ENCODE assay signal across 18 cellular contexts in the genomic region with DNA sequence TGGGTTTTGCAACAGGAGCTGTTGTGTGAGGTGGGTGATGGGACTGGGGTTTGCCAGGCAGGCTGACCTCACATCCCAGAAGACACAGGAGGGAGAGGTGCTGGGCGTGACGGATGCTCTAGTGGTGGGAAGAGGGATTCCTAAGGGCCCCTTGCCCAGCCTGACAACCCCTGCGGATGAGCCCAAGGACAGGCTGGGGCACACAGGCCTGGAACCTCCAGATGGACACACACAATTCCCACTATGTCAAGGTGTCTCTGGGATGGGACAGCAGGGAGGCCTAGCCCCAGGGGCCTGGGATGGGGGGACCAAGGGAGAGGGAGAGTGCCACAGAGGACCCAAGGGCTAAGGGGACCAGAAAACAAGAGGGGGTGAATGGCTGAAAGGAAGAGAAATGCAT.
DNase-seq lines count a peak whose midpoint lies in the region; ATAC-seq, FAIRE-seq and TF ChIP-seq lines count a peak whose summit lies in the region.
"Had no signal": no experiment of that assay in that cellular context is flagged by ENCODE, and none has a peak within 500 bp of the region (broad histone marks: within the 10 kb centered on the region; RNA-seq: fewer than 3 reads in every experiment).

No MANE protein-coding gene starts in this region.

- no peaks in the 10 kb centered on the region for H4K20me1 ChIP-seq in H1 (replicated peaks in 1 of 2; ENCODE audit: control insufficient read depth in 1 of 2, insufficient read depth in 2 of 2, low read length in 2 of 2)
- H4K20me1 ChIP-seq: BLaER1 had no signal

- H3K4me2 ChIP-seq in H1 (ENCODE audit: insufficient read depth in 1 of 2, low read depth in 2 of 2, low read length in 2 of 2): no peak overlapping the region
- no peak overlapping the region for H3K4me2 ChIP-seq in neuronal stem cell (ENCODE audit: insufficient read depth, low read length, poor library complexity, severe bottlenecking)
- H3K4me2 ChIP-seq: BLaER1 had no signal

- H2AFZ ChIP-seq in H1 (ENCODE audit: low read length): no peak overlapping the region
- no peak overlapping the region for H2AFZ ChIP-seq in neuronal stem cell (ENCODE audit: low read length)
- H2AFZ ChIP-seq: GM23248 had no signal

- no peaks in the 10 kb centered on the region for H3K36me3 Mint-ChIP-seq in stimulated activated memory B cell treated with anti-CD40 and anti-IgM and Interleukin-4, amounts not matched to agents 10 μg/mL and 1 μg/mL and 100 μg/mL, for 72 hours
- H3K36me3 Mint-ChIP-seq in immature natural killer cell: no peaks in the 10 kb centered on the region
- H3K36me3 Mint-ChIP-seq: CD4-positive, CD25-positive, alpha-beta regulatory T cell had no signal

- no peaks in the 10 kb centered on the region for H3K79me2 ChIP-seq in H1 (ENCODE audit: control insufficient read depth in 1 of 2, insufficient read depth in 2 of 2, low read length in 2 of 2)

- FAIRE-seq in H1 (lab: Jason Lieb, UNC): no peak
- FAIRE-seq: G401.6, GM12891, HepG2, HTR-8/SVneo had no signal

- no peak for TF ChIP-seq EP300 in H1 (IDR thresholded peaks at IDR 0.05; ENCODE audit: borderline replicate concordance in 1 of 2, low read depth in 2 of 2, low read length in 2 of 2)

- peak; percentile 17 for DNase-seq in activated effector memory CD4-positive, alpha-beta T cell treated with anti-CD3 and anti-CD28 coated beads, Interleukin-2, amount 50 U/mL, for 16 hours
- no peak for DNase-seq in activated effector memory CD4-positive, alpha-beta T cell treated with Interleukin-2 at 50 U/mL for 16 hours
- no peak for DNase-seq in H1 (ENCODE audit: low read depth in 1 of 2, low spot score in 2 of 2)
- DNase-seq in neuronal stem cell (ENCODE audit: low spot score): no peak
- no peak for DNase-seq in immature natural killer cell
- no peak for DNase-seq in AML-193 (lab: John Stamatoyannopoulos, UW)
- DNase-seq: CD4-positive, CD25-positive, alpha-beta regulatory T cell; DMS153; DMS79 treated with DMSO at 0.1 percent for 48 hours; EL; GM23248 had no signal

- 94% methylated on average over 2 of the region's 3 CpGs; no CpG with 5 or more reads in 1 of the 2 experiments for WGBS in H1 (ENCODE audit: extremely low coverage in 1 of 2, insufficient coverage in 1 of 2, insufficient read length in 1 of 2, insufficient replicate concordance in 2 of 2, low coverage in 1 of 2, low lambda C conversion rate in 2 of 2, missing lambda C conversion rate in 1 of 2), 2 experiments
- whole genome bisulfite sequencing in neuronal stem cell (ENCODE audit: extremely low coverage in 2 of 2, insufficient read length in 2 of 2, insufficient replicate concordance in 1 of 2), 2 donors: no CpG with 5 or more reads among the region's 3 CpGs

- no peak overlapping the region for H3K27ac ChIP-seq in H1 (ENCODE audit: low read depth, low read length)
- no peak overlapping the region for H3K27ac ChIP-seq in neuronal stem cell (replicated peaks; ENCODE audit: low read length)
- H3K27ac ChIP-seq: 22Rv1, BLaER1, GM23248 had no signal

- H2BK20ac ChIP-seq in H1 (ENCODE audit: low read length): peak overlapping the region; percentile 34; the same call in 1 of the 2 replicates

- H2BK15ac ChIP-seq in H1 (ENCODE audit: low read length) (no peak overlapping the region), neuronal stem cell (ENCODE audit: low read length) (no peak overlapping the region)

- H2BK12ac ChIP-seq in H1 (ENCODE audit: low read depth, low read length) (peak overlapping the region; percentile 92; the same call in 1 of the 2 replicates), neuronal stem cell (ENCODE audit: low read length) (no peak overlapping the region)

- peak overlapping the region; percentile 15 for H2BK120ac ChIP-seq in H1 (replicated peaks; ENCODE audit: low read depth, low read length)
- no peak overlapping the region for H2BK120ac ChIP-seq in neuronal stem cell (ENCODE audit: low read depth, low read length)

- H3K9ac ChIP-seq in H1 (replicated peaks in 1 of 4; ENCODE audit: extremely low read depth in 1 of 4, low read depth in 3 of 4, low read length in 3 of 4): no peak overlapping the region
- H3K9ac ChIP-seq in neuronal stem cell (ENCODE audit: low read depth, low read length, poor library complexity): no peak overlapping the region
- H3K9ac ChIP-seq: BLaER1, GM23248 had no signal

- H3K4me3 Mint-ChIP-seq in stimulated activated memory B cell treated with anti-CD40 and anti-IgM and Interleukin-4, amounts not matched to agents 10 μg/mL and 1 μg/mL and 100 μg/mL, for 72 hours: no peak overlapping the region
- H3K4me3 Mint-ChIP-seq in immature natural killer cell: no peak overlapping the region
- H3K4me3 Mint-ChIP-seq: CD4-positive, CD25-positive, alpha-beta regulatory T cell had no signal

- H3K4me1 Mint-ChIP-seq in stimulated activated memory B cell treated with anti-CD40 and anti-IgM and Interleukin-4, amounts not matched to agents 10 μg/mL and 1 μg/mL and 100 μg/mL, for 72 hours: no peaks in the 10 kb centered on the region
- no peaks in the 10 kb centered on the region for H3K4me1 Mint-ChIP-seq in immature natural killer cell

- peaks cover 5 to 22% (median 13%) of the 10 kb centered on the region in 4 experiments for H3K4me1 ChIP-seq in H1 (replicated peaks in 1 of 4; ENCODE audit: control insufficient read depth in 3 of 4, insufficient read depth in 4 of 4, low read length in 3 of 4)
- peaks cover 0 to 4% of the 10 kb centered on the region in 2 donors for H3K4me1 ChIP-seq in neuronal stem cell (ENCODE audit: control insufficient read depth in 2 of 2, insufficient read depth in 1 of 2, low read depth in 1 of 2, low read length in 2 of 2)
- H3K4me1 ChIP-seq: BLaER1 had no signal

- no peak overlapping the region for H3K14ac ChIP-seq in H1 (ENCODE audit: insufficient read length)
- no peak overlapping the region for H3K14ac ChIP-seq in neuronal stem cell (ENCODE audit: low read length)

- H3K27me3 ChIP-seq in H1 (replicated peaks in 1 of 4; ENCODE audit: control insufficient read depth in 3 of 4, extremely low read depth in 1 of 4, insufficient read depth in 3 of 4, low read length in 3 of 4) (no peaks in the 10 kb centered on the region), neuronal stem cell (ENCODE audit: control insufficient read depth in 3 of 3, insufficient read depth in 3 of 3, low read depth in 1 of 3, low read length in 3 of 3) (no peaks in the 10 kb centered on the region)
- H3K27me3 ChIP-seq: BLaER1 had no signal

- peaks cover 12% of the 10 kb centered on the region for H3K9me3 Mint-ChIP-seq in stimulated activated memory B cell treated with anti-CD40 and anti-IgM and Interleukin-4, amounts not matched to agents 10 μg/mL and 1 μg/mL and 100 μg/mL, for 72 hours
- H3K9me3 Mint-ChIP-seq in immature natural killer cell: no peaks in the 10 kb centered on the region
- H3K9me3 Mint-ChIP-seq: CD4-positive, CD25-positive, alpha-beta regulatory T cell had no signal

- no peak overlapping the region for H4K5ac ChIP-seq in H1 (ENCODE audit: insufficient read length, low read depth, low read length)

- no peaks in the 10 kb centered on the region for H3K23me2 ChIP-seq in H1 (ENCODE audit: low read depth, low read length)

- no peak overlapping the region for H3K18ac ChIP-seq in H1 (ENCODE audit: extremely low read depth, low read length)
- peak overlapping the region; percentile 13 for H3K18ac ChIP-seq in neuronal stem cell (ENCODE audit: low read length)

- H4K8ac ChIP-seq in H1 (ENCODE audit: extremely low read depth, insufficient read depth, low read length) (no peak overlapping the region; the same call in 1 of the 2 replicates), neuronal stem cell (ENCODE audit: low read depth, low read length) (no peak overlapping the region)

- H3K9me3 ChIP-seq in H1 (ENCODE audit: insufficient read depth in 2 of 2, low read depth in 1 of 2, low read length in 1 of 2) (no peaks in the 10 kb centered on the region), neuronal stem cell (replicated peaks in 1 of 2; ENCODE audit: control insufficient read depth in 2 of 2, insufficient read depth in 1 of 2, low read depth in 1 of 2, low read length in 2 of 2) (no peaks in the 10 kb centered on the region)
- H3K9me3 ChIP-seq: BLaER1 had no signal

- H3K27me3 Mint-ChIP-seq in stimulated activated memory B cell treated with anti-CD40 and anti-IgM and Interleukin-4, amounts not matched to agents 10 μg/mL and 1 μg/mL and 100 μg/mL, for 72 hours: no peaks in the 10 kb centered on the region
- H3K27me3 Mint-ChIP-seq in immature natural killer cell (ENCODE audit: low read depth in 3 of 3): peaks cover 0 to 2% (median 0%) of the 10 kb centered on the region in 3 donors

- CTCF ChIA-PET in H1 (lab: Charles Lee; ENCODE audit: partially characterized antibody): no interaction called here

- H3K79me1 ChIP-seq in H1 (ENCODE audit: low read depth, low read length) (no peaks in the 10 kb centered on the region), neuronal stem cell (ENCODE audit: low read depth, low read length) (no peaks in the 10 kb centered on the region)

- no peak overlapping the region for H3K56ac ChIP-seq in H1 (replicated peaks; ENCODE audit: insufficient read length, low read depth, low read length)

- H3K36me3 ChIP-seq in H1 (ENCODE audit: control insufficient read depth in 2 of 4, insufficient read depth in 4 of 4, low read length in 3 of 4) (no peaks in the 10 kb centered on the region), neuronal stem cell (replicated peaks in 1 of 2; ENCODE audit: control insufficient read depth in 2 of 2, insufficient read depth in 2 of 2, low read length in 2 of 2) (no peaks in the 10 kb centered on the region)
- H3K36me3 ChIP-seq: BLaER1 had no signal

- POLR2A ChIA-PET in H1 (lab: Charles Lee; ENCODE audit: partially characterized antibody): no interaction called here

- no peak overlapping the region for H2BK5ac ChIP-seq in H1 (ENCODE audit: low read depth, low read length)
- no peak overlapping the region for H2BK5ac ChIP-seq in neuronal stem cell (ENCODE audit: low read length)

- H3K23ac ChIP-seq in H1 (ENCODE audit: insufficient read length): no peak overlapping the region
- H3K23ac ChIP-seq in neuronal stem cell (ENCODE audit: low read depth, low read length, poor library complexity): no peak overlapping the region

- no peak overlapping the region for H3K27ac Mint-ChIP-seq in stimulated activated memory B cell treated with anti-CD40 and anti-IgM and Interleukin-4, amounts not matched to agents 10 μg/mL and 1 μg/mL and 100 μg/mL, for 72 hours
- H3K27ac Mint-ChIP-seq in immature natural killer cell: no peak overlapping the region
- H3K27ac Mint-ChIP-seq: CD4-positive, CD25-positive, alpha-beta regulatory T cell had no signal

- ATAC-seq in stimulated activated memory B cell treated with anti-CD40 and anti-IgM and Interleukin-4, amounts not matched to agents 10 μg/mL and 1 μg/mL and 100 μg/mL, for 72 hours: no peak
- ATAC-seq: HepG2 had no signal

- TF ChIP-seq POLR2A in H1 (IDR thresholded peaks at IDR 0.05; ENCODE audit: control extremely low read depth in 1 of 2, low read depth in 2 of 2, low read length in 2 of 2): no peak

- H2AK5ac ChIP-seq in H1 (ENCODE audit: low read depth, low read length): no peak overlapping the region
- no peak overlapping the region for H2AK5ac ChIP-seq in neuronal stem cell (ENCODE audit: low read depth, low read length)

- H3K4ac ChIP-seq in H1 (replicated peaks; ENCODE audit: insufficient read length, low read depth, low read length): peak overlapping the region; percentile 49
- peak overlapping the region; percentile 19 for H3K4ac ChIP-seq in neuronal stem cell (ENCODE audit: low read length)

- no peak for TF ChIP-seq RAD21 in H1 (IDR thresholded peaks at IDR 0.05 in 1 of 2, conservative IDR thresholded peaks at IDR 0.05 in 1 of 2; ENCODE audit: low read depth in 2 of 2, low read length in 2 of 2)

- H3K4me3 ChIP-seq in H1 (ENCODE audit: extremely low read depth in 1 of 4, insufficient read depth in 2 of 4, low read depth in 3 of 4, low read length in 4 of 4) (no peak overlapping the region), neuronal stem cell (ENCODE audit: low read length in 2 of 2) (no peak overlapping the region)
- H3K4me3 ChIP-seq: BLaER1, GM23248 had no signal

- no peak overlapping the region for H4K91ac ChIP-seq in H1 (replicated peaks; ENCODE audit: insufficient read length, low read length)
- H4K91ac ChIP-seq in neuronal stem cell (ENCODE audit: low read depth, low read length, poor library complexity): no peak overlapping the region

- TF ChIP-seq CTCF in H1 (IDR thresholded peaks at IDR 0.05; ENCODE audit: control extremely low read depth in 1 of 3, insufficient read depth in 1 of 3, low read depth in 1 of 3, low read length in 3 of 3): peak in 1 of 3 experiments; percentile 1; a peak in 1 of 4 replicates
